ENCODE assay signal across 18 cellular contexts in genomic region chr13:94332360-94333040, GRCh38.
"Had no signal": no experiment of that assay in that cellular context is flagged by ENCODE, and none has a peak within 500 bp of the region (broad histone marks: within the 10 kb centered on the region; RNA-seq: fewer than 3 reads in every experiment).

No MANE protein-coding gene starts in this region.

- DNase-seq: activated B cell treated with CpG ODN at 0.5 μM for 24 hours; activated CD4-positive, alpha-beta T cell treated with anti-CD3 and anti-CD28 coated beads for 48 hours; activated CD8-positive, alpha-beta memory T cell treated with anti-CD3 and anti-CD28 coated beads, Interleukin-2, amount 50 U/mL, for 4 hours; activated CD8-positive, alpha-beta T cell treated with anti-CD3 and anti-CD28 coated beads, Interleukin-2, amount 10 ng/mL, durations not matched to agents 7 days and 5 days; activated effector memory CD4-positive, alpha-beta T cell treated with anti-CD3 and anti-CD28 coated beads, Interleukin-2, amount 50 U/mL, for 16 hours; activated T-cell treated with anti-CD3 and anti-CD28 coated beads, Interleukin-2, amount 50 U/mL, for 48 hours; cerebellar nuclear complex; dorsolateral prefrontal cortex; endodermal cell; mammary epithelial cell; nucleus accumbens; right lobe of liver; spleen; stimulated activated CD4-positive, alpha-beta T cell treated with anti-CD3 and anti-CD28 coated beads, Interleukin-1b, Interleukin-23, amount 100 ng/mL, for 48 hours; T-helper 2 cell had no signal

- H3K9me3 ChIP-seq: right lobe of liver, spleen had no signal

- H3K27me3 ChIP-seq: dorsolateral prefrontal cortex, right lobe of liver, spleen had no signal

- H3K36me3 ChIP-seq: right lobe of liver, spleen had no signal

- H3K4me3 ChIP-seq: dorsolateral prefrontal cortex, right lobe of liver, spleen had no signal

- FAIRE-seq: keratinocyte, TTC549, urothelium cell line had no signal

- H3K27ac ChIP-seq: dorsolateral prefrontal cortex, right lobe of liver, spleen had no signal
